25 cellular contexts compared by ENCODE assay signal in the genomic region with DNA sequence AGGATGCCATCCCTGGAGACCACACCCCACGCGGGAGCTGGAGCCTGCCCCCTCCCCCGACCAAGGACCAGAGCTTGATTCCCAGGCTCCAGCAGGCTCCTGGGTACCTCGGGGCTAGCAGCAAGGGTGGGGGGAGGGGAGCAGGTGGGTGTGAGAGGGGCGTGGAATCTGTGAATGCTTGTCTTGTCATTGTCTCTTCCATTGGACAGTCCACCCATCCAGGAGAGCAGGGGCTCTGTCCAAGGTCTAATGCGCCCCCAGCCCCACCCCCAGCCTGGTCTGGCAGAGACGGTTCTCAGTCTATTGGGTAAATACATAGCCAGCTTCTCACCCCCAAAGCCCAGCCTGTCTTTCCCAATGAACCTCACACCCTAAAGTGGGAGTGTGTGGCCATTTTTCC. TPM values are rescaled to one million over a fixed set of nuclear protein-coding genes. Genes with fewer than 3 reads are reported as not detected.
A peak's percentile ranks its signal among the peaks of the same experiment; 100 is the strongest.
DNase-seq lines count a peak whose midpoint lies in the region; ATAC-seq, FAIRE-seq and TF ChIP-seq lines count a peak whose summit lies in the region.
"Had no signal": no experiment of that assay in that cellular context is flagged by ENCODE, and none has a peak within 500 bp of the region (broad histone marks: within the 10 kb centered on the region; RNA-seq: fewer than 3 reads in every experiment).

No MANE protein-coding gene starts in this region.

- peak overlapping the region; percentile 27; the same call in 1 of the 2 replicates for H3K4me2 ChIP-seq in HepG2 (ENCODE audit: low read depth, low read length)

- 0% methylated on average over 1 of the region's 7 CpGs for WGBS in HepG2 (ENCODE audit: low lambda C conversion rate)
- no CpG with 5 or more reads among the region's 7 CpGs for WGBS in right lobe of liver (ENCODE audit: insufficient coverage, low coverage, low lambda C conversion rate, missing lambda C conversion rate)

- H3K4me3 ChIP-seq in HepG2 (replicated peaks in 1 of 3; ENCODE audit: insufficient read depth in 1 of 3, low read depth in 2 of 3, low read length in 3 of 3), result no peak overlapping the region; a peak in 1 of 6 replicates
- no peak overlapping the region for H3K4me3 ChIP-seq in right lobe of liver
- H3K4me3 ChIP-seq in dorsolateral prefrontal cortex, result peak overlapping the region in 56 of 59 donors; percentile 1 to 96 (median 66)
- H3K4me3 ChIP-seq: gastroesophageal sphincter, lung, skin epidermis had no signal

- TF ChIP-seq EP300 in HepG2 (IDR thresholded peaks at IDR 0.05; ENCODE audit: low read depth in 2 of 2, low read length in 2 of 2), result no peak
- TF ChIP-seq EP300 in HepG2 (CRISPR knock-in tag; IDR thresholded peaks at IDR 0.05; ENCODE audit: borderline replicate concordance), result no peak

- no peaks in the 10 kb centered on the region for H3K9me3 ChIP-seq in HepG2 (ENCODE audit: low read length)
- H3K9me3 ChIP-seq in right lobe of liver, result no peaks in the 10 kb centered on the region
- H3K9me3 ChIP-seq: gastroesophageal sphincter had no signal

- peak overlapping the region; percentile 12 for H3K4me3 Mint-ChIP-seq in mesothelial cell of epicardium
- H3K4me3 Mint-ChIP-seq: activated CD4-positive, alpha-beta memory T cell treated with anti-CD3 and anti-CD28 coated beads, Interleukin-2, amount 10 ng/mL, durations not matched to agents 7 days and 5 days; activated naive CD8-positive, alpha-beta T cell treated with anti-CD3 and anti-CD28 coated beads, Interleukin-2, amount 50 U/mL, for 24 hours; B cell; effector memory CD8-positive, alpha-beta T cell had no signal

- H3K36me3 ChIP-seq in HepG2 (replicated peaks in 1 of 2; ENCODE audit: control insufficient read depth in 1 of 2, insufficient read depth in 2 of 2, low read length in 2 of 2), result peaks cover 9 to 14% of the 10 kb centered on the region in 2 experiments; a peak in 4 of 5 replicates
- H3K36me3 ChIP-seq in right lobe of liver, result peaks cover 0 to 5% (median 4%) of the 10 kb centered on the region in 4 donors

- peaks cover 16% of the 10 kb centered on the region for H3K4me1 Mint-ChIP-seq in mesothelial cell of epicardium
- H3K4me1 Mint-ChIP-seq: activated CD4-positive, alpha-beta memory T cell treated with anti-CD3 and anti-CD28 coated beads, Interleukin-2, amount 10 ng/mL, durations not matched to agents 7 days and 5 days; activated naive CD8-positive, alpha-beta T cell treated with anti-CD3 and anti-CD28 coated beads, Interleukin-2, amount 50 U/mL, for 24 hours had no signal

- DNase-seq in HepG2 (ENCODE audit: low spot score), result peak; percentile 38
- DNase-seq in right lobe of liver, result no peak
- DNase-seq in dorsolateral prefrontal cortex, result no peak
- no peak for DNase-seq in mesothelial cell of epicardium (ENCODE audit: low spot score in 2 of 2, unreplicated experiment in 2 of 2)
- DNase-seq in RWPE1 (ENCODE audit: low spot score), result no peak
- no peak for DNase-seq in EL
- no peak for DNase-seq in NCI-H187 treated with DMSO at 0.1 percent for 48 hours (lab: John Stamatoyannopoulos, UW)
- no peak for DNase-seq in D721Med (ENCODE audit: insufficient read length, low spot score)
- DNase-seq: activated CD4-positive, alpha-beta memory T cell treated with anti-CD3 and anti-CD28 coated beads, Interleukin-2, amount 10 ng/mL, durations not matched to agents 7 days and 5 days; activated effector memory CD4-positive, alpha-beta T cell treated with anti-CD3 and anti-CD28 coated beads, Interleukin-2, amount 50 U/mL, for 16 hours; activated naive CD8-positive, alpha-beta T cell treated with anti-CD3 and anti-CD28 coated beads, Interleukin-2, amount 50 U/mL, for 24 hours; activated T-cell treated with anti-CD3 and anti-CD28 coated beads for 4 hours; brain microvascular endothelial cell; DMS53; effector memory CD8-positive, alpha-beta T cell; NCI-H1092 treated with DMSO at 0.1 percent for 48 hours; NCI-H2029; NCI-H345; NCI-H748 treated with DMSO at 0.1 percent for 48 hours had no signal

- ATAC-seq in HepG2, result peak; percentile 46
- ATAC-seq in right lobe of liver, result no peak
- ATAC-seq: activated naive CD8-positive, alpha-beta T cell treated with anti-CD3 and anti-CD28 coated beads, Interleukin-2, amount 50 U/mL, for 24 hours; effector memory CD8-positive, alpha-beta T cell; gastroesophageal sphincter had no signal

- intact Hi-C loops in HepG2 (cut with micrococcal nuclease; ENCODE audit: unreplicated experiment) (no loop called here), right lobe of liver (cut with DNase I) (no loop called here), dorsolateral prefrontal cortex (cut with DNase I) (loop anchor here (1.0 kb wide), 1 partner anchor 15 kb away; no protein-coding TSS in a partner anchor)

- FAIRE-seq in HepG2 (lab: Jason Lieb, UNC) (no peak), D721Med (lab: Jason Lieb, UNC) (no peak)
- FAIRE-seq: A204.1, colon had no signal

- no peak for TF ChIP-seq RAD21 in HepG2 (CRISPR knock-in tag; IDR thresholded peaks at IDR 0.05)

- H3K36me3 Mint-ChIP-seq in mesothelial cell of epicardium, result peaks cover 12% of the 10 kb centered on the region

- H3K4me1 ChIP-seq in HepG2 (ENCODE audit: insufficient read depth, low read length) (peaks cover 28% of the 10 kb centered on the region), right lobe of liver (no peaks in the 10 kb centered on the region)

- H3K79me2 ChIP-seq in HepG2 (ENCODE audit: insufficient read depth, low read length), result no peaks in the 10 kb centered on the region

- TF ChIP-seq CTCF in HepG2 (CRISPR knock-in tag; IDR thresholded peaks at IDR 0.05) (no peak), right lobe of liver (IDR thresholded peaks at IDR 0.05) (no peak), dorsolateral prefrontal cortex (IDR thresholded peaks at IDR 0.05 in 54 of 56, conservative IDR thresholded peaks at IDR 0.05 in 2 of 56; ENCODE audit: low read depth in 1 of 56, partially characterized antibody in 56 of 56) (no peak), mesothelial cell of epicardium (IDR thresholded peaks at IDR 0.05; ENCODE audit: unreplicated experiment) (no peak), RWPE1 (conservative IDR thresholded peaks at IDR 0.05; ENCODE audit: low read depth) (no peak), D721Med (IDR thresholded peaks at IDR 0.05; ENCODE audit: insufficient read depth, missing control alignments) (no peak)

- BruUV-seq in HepG2 (replicated peaks; lab: Mats Ljungman, UMichigan), result no TSS peak

- no peak overlapping the region for H3K27ac Mint-ChIP-seq in mesothelial cell of epicardium
- H3K27ac Mint-ChIP-seq: activated CD4-positive, alpha-beta memory T cell treated with anti-CD3 and anti-CD28 coated beads, Interleukin-2, amount 10 ng/mL, durations not matched to agents 7 days and 5 days; activated naive CD8-positive, alpha-beta T cell treated with anti-CD3 and anti-CD28 coated beads, Interleukin-2, amount 50 U/mL, for 24 hours; B cell; effector memory CD8-positive, alpha-beta T cell had no signal

- POLR2A ChIA-PET in HepG2 (lab: Yijun Ruan, JAX) (interaction anchor here (1.0 to 1.3 kb wide), 2 partner anchors 23 kb away, joined by 3 read pairs; a partner anchor contains a TSS), RWPE1 (lab: Yijun Ruan, JAX; ENCODE audit: low non-redundant PET) (interaction anchor here (1.1 kb wide), 1 partner anchor 11 kb away, joined by 3 read pairs; no protein-coding TSS in a partner anchor)

- H3K9ac ChIP-seq in HepG2 (ENCODE audit: insufficient read depth, low read depth, low read length), result no peak overlapping the region

- H4K20me1 ChIP-seq in HepG2 (ENCODE audit: insufficient read depth, low read length), result no peaks in the 10 kb centered on the region

- in situ Hi-C loops in HepG2 (cut with HindIII; ENCODE audit: extremely low pct_ligation_motif_present, low pct_unique_long_range_greater_than_20kb), result no loop called here

- peaks cover 2 to 13% of the 10 kb centered on the region in 2 experiments; a peak in 2 of 5 replicates for H3K27me3 ChIP-seq in HepG2 (ENCODE audit: control insufficient read depth in 1 of 2, insufficient read depth in 2 of 2, low read length in 2 of 2)
- no peaks in the 10 kb centered on the region for H3K27me3 ChIP-seq in right lobe of liver
- no peaks in the 10 kb centered on the region for H3K27me3 ChIP-seq in dorsolateral prefrontal cortex

- H2AFZ ChIP-seq in HepG2 (ENCODE audit: low read length), result no peak overlapping the region

- CTCF ChIA-PET in HepG2 (lab: Yijun Ruan, JAX; ENCODE audit: low intra/inter-chr PET ratio, low total read pairs), result no interaction called here
- CTCF ChIA-PET in RWPE1 (lab: Yijun Ruan, JAX), result interaction anchor here (0.6 to 1.3 kb wide), 3 partner anchors 14 to 32 kb away, joined by 3 to 5 read pairs (median 4); no protein-coding TSS in a partner anchor

- TF ChIP-seq POLR2A in HepG2 (IDR thresholded peaks at IDR 0.05; ENCODE audit: insufficient read depth in 1 of 2, low read depth in 2 of 2, low read length in 2 of 2), result no peak
- no peak for TF ChIP-seq POLR2A in right lobe of liver (IDR thresholded peaks at IDR 0.05)

- H3K9me3 Mint-ChIP-seq in mesothelial cell of epicardium, result no peaks in the 10 kb centered on the region
- H3K9me3 Mint-ChIP-seq: activated CD4-positive, alpha-beta memory T cell treated with anti-CD3 and anti-CD28 coated beads, Interleukin-2, amount 10 ng/mL, durations not matched to agents 7 days and 5 days; activated naive CD8-positive, alpha-beta T cell treated with anti-CD3 and anti-CD28 coated beads, Interleukin-2, amount 50 U/mL, for 24 hours; effector memory CD8-positive, alpha-beta T cell had no signal

- H3K27ac ChIP-seq in HepG2 (ENCODE audit: extremely low read length, insufficient read depth, low read length) (no peak overlapping the region), right lobe of liver (no peak overlapping the region), dorsolateral prefrontal cortex (peak overlapping the region; percentile 40 to 100 (median 98)), RWPE1 (no peak overlapping the region)
- H3K27ac ChIP-seq: brain microvascular endothelial cell, gastroesophageal sphincter, skin epidermis had no signal

- peaks cover 85% of the 10 kb centered on the region for H3K27me3 Mint-ChIP-seq in mesothelial cell of epicardium (ENCODE audit: low read depth)
- H3K27me3 Mint-ChIP-seq: B cell had no signal

RNA-seq across cellular contexts. Expression of a gene that starts 22.8 kb away (rescaled TPM):
- total RNA-seq in HepG2 (2016; rRNA removed; fragmentation: Illumina TruSeq; extraction: Trizol) (37.1 and 42.1 TPM in 2 replicates), right lobe of liver (10 to 100 TPM; 16.6 to 25.9 (median 22.2) TPM), dorsolateral prefrontal cortex (10 to 100 TPM; 36.9 to 64.9 (median 48.8) TPM), mesothelial cell of epicardium (46.6 to 54.9 TPM (median 51.5 TPM) in 3 replicates)
- 7.2 and 8.5 TPM in 2 replicates for total RNA-seq in HepG2 (2016; cell fraction: cytosol; rRNA removed; fragmentation: Illumina TruSeq; extraction: Trizol; ENCODE audit: low read depth)
- 34.5 and 46.1 TPM in 2 replicates for total RNA-seq in HepG2 (2016; cell fraction: insoluble cytoplasmic fraction; rRNA removed; fragmentation: Illumina TruSeq; extraction: Trizol)
- 23.0 and 25.4 TPM in 2 replicates for total RNA-seq in HepG2 (2016; cell fraction: membrane; rRNA removed; fragmentation: Illumina TruSeq; extraction: Trizol)
- 19.0 and 24.0 TPM in 2 replicates for total RNA-seq in HepG2 (2016; cell fraction: nucleus; rRNA removed; fragmentation: Illumina TruSeq; extraction: Trizol)
- 41.3 and 51.5 TPM in 2 replicates for polyA plus RNA-seq in HepG2 (2011; rRNA removed)
- 28.0 and 37.2 TPM in 2 replicates for polyA plus RNA-seq in HepG2 (2011; cell fraction: cytosol; rRNA removed)
- polyA plus RNA-seq in HepG2 (2011; cell fraction: nucleus; rRNA removed), result 80.9 and 98.9 TPM in 2 replicates
- polyA plus RNA-seq in HepG2 (2012), result 44.2 and 48.1 TPM in 2 replicates
- polyA plus RNA-seq in HepG2 (2016; cell fraction: cytosol; fragmentation: Illumina TruSeq; extraction: Trizol; ENCODE audit: low read depth), result 12.6 and 15.0 TPM in 2 replicates
- polyA plus RNA-seq in HepG2 (2016; cell fraction: insoluble cytoplasmic fraction; fragmentation: Illumina TruSeq; extraction: Trizol; ENCODE audit: low read depth), result 55.0 and 56.0 TPM in 2 replicates
- 24.9 and 27.1 TPM in 2 replicates for polyA plus RNA-seq in HepG2 (2016; cell fraction: membrane; fragmentation: Illumina TruSeq; extraction: Trizol; ENCODE audit: low read depth)
- polyA plus RNA-seq in HepG2 (2016; cell fraction: nucleus; fragmentation: Illumina TruSeq; extraction: Trizol; ENCODE audit: insufficient read depth, low read depth), result 49.6 and 53.8 TPM in 2 replicates
- polyA minus RNA-seq in HepG2 (2011; rRNA and poly(A)+ RNA removed; ENCODE audit: low replicate concordance), result 55.9 and 116 TPM in 2 replicates
- 13.8 and 16.4 TPM in 2 replicates for polyA minus RNA-seq in HepG2 (2011; cell fraction: cytosol; rRNA and poly(A)+ RNA removed)
- polyA minus RNA-seq in HepG2 (2011; cell fraction: nucleus; rRNA and poly(A)+ RNA removed), result 11.3 and 16.7 TPM in 2 replicates

RNA-seq across cellular contexts. Expression of a gene that starts 26.7 kb away (rescaled TPM):
- total RNA-seq in HepG2 (2016; rRNA removed; fragmentation: Illumina TruSeq; extraction: Trizol) (4.2 and 9.0 TPM in 2 replicates), right lobe of liver (1 to 10 TPM; 1.3 to 3.1 (median 2.2) TPM), dorsolateral prefrontal cortex (1,000 to 10,000 TPM in 1 of 120 experiments, 100 to 1,000 TPM in 110, 10 to 100 TPM in 9; 33.1 to 1,222 (median 302) TPM), mesothelial cell of epicardium (134 to 143 TPM (median 141 TPM) in 3 replicates)
- total RNA-seq in HepG2 (2016; cell fraction: cytosol; rRNA removed; fragmentation: Illumina TruSeq; extraction: Trizol; ENCODE audit: low read depth), result 3.2 and 3.4 TPM in 2 replicates
- 2.8 and 8.0 TPM in 2 replicates for total RNA-seq in HepG2 (2016; cell fraction: insoluble cytoplasmic fraction; rRNA removed; fragmentation: Illumina TruSeq; extraction: Trizol)
- total RNA-seq in HepG2 (2016; cell fraction: membrane; rRNA removed; fragmentation: Illumina TruSeq; extraction: Trizol), result 5.1 TPM in 2 replicates
- 10.5 and 11.6 TPM in 2 replicates for total RNA-seq in HepG2 (2016; cell fraction: nucleus; rRNA removed; fragmentation: Illumina TruSeq; extraction: Trizol)
- 17.1 and 19.6 TPM in 2 replicates for polyA plus RNA-seq in HepG2 (2011; rRNA removed)
- polyA plus RNA-seq in HepG2 (2011; cell fraction: cytosol; rRNA removed), result 15.6 and 24.7 TPM in 2 replicates
- 52.1 and 62.8 TPM in 2 replicates for polyA plus RNA-seq in HepG2 (2011; cell fraction: nucleus; rRNA removed)
- polyA plus RNA-seq in HepG2 (2012), result 5.9 and 7.0 TPM in 2 replicates
- polyA plus RNA-seq in HepG2 (2016; cell fraction: cytosol; fragmentation: Illumina TruSeq; extraction: Trizol; ENCODE audit: low read depth), result 4.7 and 5.3 TPM in 2 replicates
- polyA plus RNA-seq in HepG2 (2016; cell fraction: insoluble cytoplasmic fraction; fragmentation: Illumina TruSeq; extraction: Trizol; ENCODE audit: low read depth), result 3.9 and 4.0 TPM in 2 replicates
- 6.5 and 7.0 TPM in 2 replicates for polyA plus RNA-seq in HepG2 (2016; cell fraction: membrane; fragmentation: Illumina TruSeq; extraction: Trizol; ENCODE audit: low read depth)
- polyA plus RNA-seq in HepG2 (2016; cell fraction: nucleus; fragmentation: Illumina TruSeq; extraction: Trizol; ENCODE audit: insufficient read depth, low read depth), result 18.8 and 19.8 TPM in 2 replicates
- 1.3 and 29.5 TPM in 2 replicates for polyA minus RNA-seq in HepG2 (2011; rRNA and poly(A)+ RNA removed; ENCODE audit: low replicate concordance)
- 9.5 and 10.8 TPM in 2 replicates for polyA minus RNA-seq in HepG2 (2011; cell fraction: cytosol; rRNA and poly(A)+ RNA removed)
- 8.8 and 10.6 TPM in 2 replicates for polyA minus RNA-seq in HepG2 (2011; cell fraction: nucleus; rRNA and poly(A)+ RNA removed)

RNA-seq across cellular contexts. Expression of a gene that starts 53.6 kb away (rescaled TPM):
- 9.3 and 18.8 TPM in 2 replicates for total RNA-seq in HepG2 (2016; rRNA removed; fragmentation: Illumina TruSeq; extraction: Trizol)
- total RNA-seq in HepG2 (2016; cell fraction: cytosol; rRNA removed; fragmentation: Illumina TruSeq; extraction: Trizol; ENCODE audit: low read depth), result 6.3 and 6.8 TPM in 2 replicates
- total RNA-seq in HepG2 (2016; cell fraction: insoluble cytoplasmic fraction; rRNA removed; fragmentation: Illumina TruSeq; extraction: Trizol), result 8.9 and 19.1 TPM in 2 replicates
- total RNA-seq in HepG2 (2016; cell fraction: membrane; rRNA removed; fragmentation: Illumina TruSeq; extraction: Trizol), result 17.4 and 19.4 TPM in 2 replicates
- 16.1 and 21.0 TPM in 2 replicates for total RNA-seq in HepG2 (2016; cell fraction: nucleus; rRNA removed; fragmentation: Illumina TruSeq; extraction: Trizol)
- 10.6 and 16.9 TPM in 2 replicates for polyA plus RNA-seq in HepG2 (2011; rRNA removed)
- polyA plus RNA-seq in HepG2 (2011; cell fraction: cytosol; rRNA removed), result 12.5 and 14.4 TPM in 2 replicates
- 30.1 and 31.3 TPM in 2 replicates for polyA plus RNA-seq in HepG2 (2011; cell fraction: nucleus; rRNA removed)
- polyA plus RNA-seq in HepG2 (2012), result 11.0 and 16.6 TPM in 2 replicates
- 5.9 and 7.6 TPM in 2 replicates for polyA plus RNA-seq in HepG2 (2016; cell fraction: cytosol; fragmentation: Illumina TruSeq; extraction: Trizol; ENCODE audit: low read depth)
- polyA plus RNA-seq in HepG2 (2016; cell fraction: insoluble cytoplasmic fraction; fragmentation: Illumina TruSeq; extraction: Trizol; ENCODE audit: low read depth), result 10.5 and 13.4 TPM in 2 replicates
- 14.0 and 17.0 TPM in 2 replicates for polyA plus RNA-seq in HepG2 (2016; cell fraction: membrane; fragmentation: Illumina TruSeq; extraction: Trizol; ENCODE audit: low read depth)
- 30.8 and 31.8 TPM in 2 replicates for polyA plus RNA-seq in HepG2 (2016; cell fraction: nucleus; fragmentation: Illumina TruSeq; extraction: Trizol; ENCODE audit: insufficient read depth, low read depth)
- 44.7 and 85.4 TPM in 2 replicates for polyA minus RNA-seq in HepG2 (2011; rRNA and poly(A)+ RNA removed; ENCODE audit: low replicate concordance)
- polyA minus RNA-seq in HepG2 (2011; cell fraction: cytosol; rRNA and poly(A)+ RNA removed), result 11.3 and 17.5 TPM in 2 replicates
- 9.3 and 12.4 TPM in 2 replicates for polyA minus RNA-seq in HepG2 (2011; cell fraction: nucleus; rRNA and poly(A)+ RNA removed)
- 10 to 100 TPM; 15.8 to 97.3 (median 24.1) TPM for total RNA-seq in right lobe of liver
- total RNA-seq in dorsolateral prefrontal cortex, result 10 to 100 TPM; 25.1 to 59.1 (median 46.4) TPM
- 18.5 to 19.9 TPM (median 19.0 TPM) in 3 replicates for total RNA-seq in mesothelial cell of epicardium

Comparison
In these comparisons a context has a peak if more than half of its experiments do, and no peak if none do; other contexts are left out.
1. H3K27ac ChIP-seq: peak in dorsolateral prefrontal cortex (59 of 59); none in HepG2 (single experiment), right lobe of liver (0 of 3) and RWPE1 (single experiment).
2. H3K4me3 ChIP-seq: peak in dorsolateral prefrontal cortex (56 of 59); none in HepG2 (0 of 3) and right lobe of liver (0 of 3).
3. intact Hi-C loops: an anchor here in dorsolateral prefrontal cortex (1.0 kb wide); none called in HepG2 and right lobe of liver.